Comparison of ENCODE assay signal across 22 cellular contexts in the genomic region with DNA sequence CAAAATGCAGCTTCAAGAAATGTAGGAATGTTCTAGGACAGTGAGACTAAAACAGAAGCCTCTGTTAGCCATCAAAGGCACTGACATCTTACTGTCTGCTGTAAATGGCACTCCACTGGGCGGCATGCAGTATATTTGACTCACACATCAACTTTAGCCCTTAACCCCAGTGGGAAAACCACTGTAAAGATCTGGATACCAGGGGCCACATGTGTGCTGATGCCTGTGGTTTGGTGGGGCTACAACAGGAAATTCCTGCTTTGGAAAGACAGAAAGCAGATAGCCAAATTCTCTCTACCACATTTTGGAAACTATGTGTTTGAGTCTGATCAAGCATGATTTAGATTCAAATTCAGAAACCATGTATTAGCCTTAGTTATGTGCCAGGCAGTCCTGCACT. TPM values are rescaled to one million over a fixed set of nuclear protein-coding genes. Genes with fewer than 3 reads are reported as not detected.
DNase-seq lines count a peak whose midpoint lies in the region; ATAC-seq and FAIRE-seq lines count a peak whose summit lies in the region.
"Had no signal": no experiment of that assay in that cellular context is flagged by ENCODE, and none has a peak within 500 bp of the region (broad histone marks: within the 10 kb centered on the region; RNA-seq: fewer than 3 reads in every experiment).

No MANE protein-coding gene starts in this region.

- no peak overlapping the region for H3K4me3 ChIP-seq in trophoblast cell (ENCODE audit: low read depth, low read length)
- H3K4me3 ChIP-seq: body of pancreas, left ventricle myocardium inferior had no signal

- H3K27me3 Mint-ChIP-seq in activated T-helper 2 cell treated with anti-CD3 and anti-CD28 coated beads, Interferon-gamma antibody, Interleukin-2, Interleukin-4, amounts not matched to agents 10 μg/mL and 5 μg/mL and 100 μg/mL, durations not matched to agents 14 hours and 24 hours and 36 hours (ENCODE audit: low read depth) = no peaks in the 10 kb centered on the region
- H3K27me3 Mint-ChIP-seq: naive B cell had no signal

- no peak for ATAC-seq in HG03469 (IDR thresholded peaks at IDR 0.05; ENCODE audit: unreplicated experiment)
- ATAC-seq: body of pancreas had no signal

- H2BK120ac ChIP-seq in trophoblast cell (ENCODE audit: insufficient read depth, low read length, poor library complexity) = no peak overlapping the region

- no peak overlapping the region for H3K4ac ChIP-seq in trophoblast cell (ENCODE audit: low read depth, low read length)

- peak overlapping the region; percentile 62 for H3K27ac ChIP-seq in trophoblast cell (ENCODE audit: low read depth, low read length)
- H3K27ac ChIP-seq: body of pancreas, left ventricle myocardium inferior, RWPE1 had no signal

- intact Hi-C loops in activated T-helper 2 cell treated with anti-CD3 and anti-CD28 coated beads, Interferon-gamma antibody, Interleukin-2, Interleukin-4, amounts not matched to agents 10 μg/mL and 5 μg/mL and 100 μg/mL, durations not matched to agents 14 hours and 24 hours and 36 hours (cut with micrococcal nuclease) = no loop called here

- no peak overlapping the region for H2BK12ac ChIP-seq in trophoblast cell (ENCODE audit: low read length)

- peaks cover 14 to 18% of the 10 kb centered on the region in 2 experiments for H3K4me1 ChIP-seq in trophoblast cell (ENCODE audit: control insufficient read depth in 1 of 2, insufficient read depth in 2 of 2, low read length in 2 of 2)
- H3K4me1 ChIP-seq: BE2C had no signal

- no peak overlapping the region for H3K27ac Mint-ChIP-seq in activated T-helper 2 cell treated with anti-CD3 and anti-CD28 coated beads, Interferon-gamma antibody, Interleukin-2, Interleukin-4, amounts not matched to agents 10 μg/mL and 5 μg/mL and 100 μg/mL, durations not matched to agents 14 hours and 24 hours and 36 hours
- H3K27ac Mint-ChIP-seq: activated naive CD4-positive, alpha-beta T cell treated with anti-CD3 and anti-CD28 coated beads for 36 hours; naive B cell had no signal

- H3K9me3 Mint-ChIP-seq in activated T-helper 2 cell treated with anti-CD3 and anti-CD28 coated beads, Interferon-gamma antibody, Interleukin-2, Interleukin-4, amounts not matched to agents 10 μg/mL and 5 μg/mL and 100 μg/mL, durations not matched to agents 14 hours and 24 hours and 36 hours = no peaks in the 10 kb centered on the region
- H3K9me3 Mint-ChIP-seq: activated naive CD4-positive, alpha-beta T cell treated with anti-CD3 and anti-CD28 coated beads for 36 hours; naive B cell had no signal

- H3K4me3 Mint-ChIP-seq in activated T-helper 2 cell treated with anti-CD3 and anti-CD28 coated beads, Interferon-gamma antibody, Interleukin-2, Interleukin-4, amounts not matched to agents 10 μg/mL and 5 μg/mL and 100 μg/mL, durations not matched to agents 14 hours and 24 hours and 36 hours (ENCODE audit: low read depth) = no peak overlapping the region
- H3K4me3 Mint-ChIP-seq: activated naive CD4-positive, alpha-beta T cell treated with anti-CD3 and anti-CD28 coated beads for 36 hours had no signal

- no peak overlapping the region for H4K91ac ChIP-seq in trophoblast cell (ENCODE audit: low read depth, low read length)

- H4K12ac ChIP-seq in trophoblast cell (ENCODE audit: low read depth, low read length) = no peak overlapping the region

- no peaks in the 10 kb centered on the region for H3K9me3 ChIP-seq in trophoblast cell (ENCODE audit: insufficient read depth, low read depth, low read length)
- H3K9me3 ChIP-seq: BE2C, body of pancreas, left ventricle myocardium inferior had no signal

- H3K4me1 Mint-ChIP-seq in activated T-helper 2 cell treated with anti-CD3 and anti-CD28 coated beads, Interferon-gamma antibody, Interleukin-2, Interleukin-4, amounts not matched to agents 10 μg/mL and 5 μg/mL and 100 μg/mL, durations not matched to agents 14 hours and 24 hours and 36 hours (ENCODE audit: low read depth) = peaks cover 19% of the 10 kb centered on the region

- no peak for FAIRE-seq in GM19239 (lab: Jason Lieb, UNC)
- FAIRE-seq: small intestine had no signal

- no peak overlapping the region for H2AFZ ChIP-seq in trophoblast cell (ENCODE audit: insufficient read depth, low read length, poor library complexity)

- no peak overlapping the region for H3K4me2 ChIP-seq in trophoblast cell (ENCODE audit: low read length)

- peaks cover 38% of the 10 kb centered on the region for H3K36me3 Mint-ChIP-seq in activated T-helper 2 cell treated with anti-CD3 and anti-CD28 coated beads, Interferon-gamma antibody, Interleukin-2, Interleukin-4, amounts not matched to agents 10 μg/mL and 5 μg/mL and 100 μg/mL, durations not matched to agents 14 hours and 24 hours and 36 hours (ENCODE audit: low read depth)

- DNase-seq in GM03348 (ENCODE audit: low spot score) (peak; percentile 84), M059J (ENCODE audit: low read depth) (peak; percentile 73), fibroblast of gingiva (ENCODE audit: low read depth) (peak; percentile 48), trophoblast cell (no peak), GM19239 (ENCODE audit: insufficient read length, low spot score) (no peak)
- DNase-seq in activated T-helper 2 cell treated with anti-CD3 and anti-CD28 coated beads, Interferon-gamma antibody, Interleukin-2, Interleukin-4, amounts not matched to agents 10 μg/mL and 5 μg/mL and 100 μg/mL, durations not matched to agents 14 hours and 24 hours and 36 hours (ENCODE audit: low spot score) = no peak
- no peak for DNase-seq in stimulated activated CD4-positive, alpha-beta T cell treated with anti-CD3 and anti-CD28 coated beads, Interleukin-1b, Interleukin-23, amount 100 ng/mL, for 48 hours
- DNase-seq: activated naive CD4-positive, alpha-beta T cell treated with anti-CD3 and anti-CD28 coated beads for 36 hours; BE2C; left ventricle myocardium inferior; naive B cell; NCI-H1930; NCI-H446 treated with DMSO at 0.1 percent for 48 hours; NK-92 treated with Interleukin-12 subunit alpha and Interleukin-12 subunit beta, amount 100 ng/mL, for 24 hours; posterior cingulate gyrus; small intestine; stimulated activated CD8-positive, alpha-beta memory T cell treated with anti-CD3 and anti-CD28 coated beads, Interleukin-4, amount 100 ng/mL, for 48 hours; SW 1271 had no signal

- H3K79me2 ChIP-seq in trophoblast cell (ENCODE audit: control insufficient read depth, insufficient read depth, low read length, poor library complexity) = peaks cover 17% of the 10 kb centered on the region

- H3K14ac ChIP-seq in trophoblast cell (ENCODE audit: low read length) = no peak overlapping the region

- no peak overlapping the region for H2BK5ac ChIP-seq in trophoblast cell (ENCODE audit: low read depth, low read length, poor library complexity)

- no CpG with 5 or more reads among the region's 1 CpG for WGBS in trophoblast cell (ENCODE audit: extremely low coverage, insufficient coverage, insufficient read length)

- no peak overlapping the region for H4K8ac ChIP-seq in trophoblast cell (ENCODE audit: low read depth, low read length)

- no peaks in the 10 kb centered on the region for H3K27me3 ChIP-seq in trophoblast cell (ENCODE audit: insufficient read depth, low read length)
- H3K27me3 ChIP-seq: BE2C, body of pancreas had no signal

- no peak overlapping the region for H3K18ac ChIP-seq in trophoblast cell (ENCODE audit: low read length)

- H3K9ac ChIP-seq in trophoblast cell (ENCODE audit: low read length) = no peak overlapping the region

- H2AK5ac ChIP-seq in trophoblast cell (ENCODE audit: low read length) = no peak overlapping the region

- peaks cover 7 to 11% of the 10 kb centered on the region in 2 experiments for H3K36me3 ChIP-seq in trophoblast cell (ENCODE audit: control insufficient read depth in 1 of 2, insufficient read depth in 2 of 2, low read length in 2 of 2)

- peaks cover 16% of the 10 kb centered on the region for H3K79me1 ChIP-seq in trophoblast cell (ENCODE audit: low read length)

- H3K23ac ChIP-seq in trophoblast cell (ENCODE audit: low read length) = no peak overlapping the region

RNA-seq across cellular contexts. Expression of gene PFDN4, which starts 4.3 kb away (rescaled TPM):
- 246 and 357 TPM in 2 replicates for total RNA-seq in M059J (2014; rRNA removed; shearing (Covaris generic))
- 157 and 160 TPM in 2 replicates for polyA plus RNA-seq in trophoblast cell (2013)
- 52.2 and 55.1 TPM in 2 replicates for total RNA-seq in activated T-helper 2 cell treated with anti-CD3 and anti-CD28 coated beads, Interferon-gamma antibody, Interleukin-2, Interleukin-4, amounts not matched to agents 10 μg/mL and 5 μg/mL and 100 μg/mL, durations not matched to agents 14 hours and 24 hours and 36 hours

RNA-seq across cellular contexts. Expression of gene CYP24A1, which starts 38.4 kb away (rescaled TPM):
- total RNA-seq in M059J (2014; rRNA removed; shearing (Covaris generic)) = 32.8 and 39.6 TPM in 2 replicates
- 4.6 and 4.7 TPM in 2 replicates for polyA plus RNA-seq in trophoblast cell (2013)
- not detected in 2 replicates for total RNA-seq in activated T-helper 2 cell treated with anti-CD3 and anti-CD28 coated beads, Interferon-gamma antibody, Interleukin-2, Interleukin-4, amounts not matched to agents 10 μg/mL and 5 μg/mL and 100 μg/mL, durations not matched to agents 14 hours and 24 hours and 36 hours
- total RNA-seq: activated naive CD4-positive, alpha-beta T cell treated with anti-CD3 and anti-CD28 coated beads for 36 hours; body of pancreas; left ventricle myocardium inferior; temporal lobe had no signal

Comparison
In these comparisons a context has a peak if more than half of its experiments do, and no peak if none do; other contexts are left out.
1. DNase-seq: peak in GM03348 (single experiment), M059J (single experiment) and fibroblast of gingiva (single experiment); none in trophoblast cell (0 of 2), activated T-helper 2 cell treated with anti-CD3 and anti-CD28 coated beads, Interferon-gamma antibody, Interleukin-2, Interleukin-4, amounts not matched to agents 10 μg/mL and 5 μg/mL and 100 μg/mL, durations not matched to agents 14 hours and 24 hours and 36 hours (single experiment), GM19239 (single experiment) and stimulated activated CD4-positive, alpha-beta T cell treated with anti-CD3 and anti-CD28 coated beads, Interleukin-1b, Interleukin-23, amount 100 ng/mL, for 48 hours (single experiment).
2. RNA of gene CYP24A1, which starts 38.4 kb away (total RNA-seq): 32.8 to 39.6 TPM in M059J; not detected in activated T-helper 2 cell treated with anti-CD3 and anti-CD28 coated beads, Interferon-gamma antibody, Interleukin-2, Interleukin-4, amounts not matched to agents 10 μg/mL and 5 μg/mL and 100 μg/mL, durations not matched to agents 14 hours and 24 hours and 36 hours; every median in the first group is over 10 times any median in the second.